12 cellular contexts compared by ENCODE assay signal in the genomic region with DNA sequence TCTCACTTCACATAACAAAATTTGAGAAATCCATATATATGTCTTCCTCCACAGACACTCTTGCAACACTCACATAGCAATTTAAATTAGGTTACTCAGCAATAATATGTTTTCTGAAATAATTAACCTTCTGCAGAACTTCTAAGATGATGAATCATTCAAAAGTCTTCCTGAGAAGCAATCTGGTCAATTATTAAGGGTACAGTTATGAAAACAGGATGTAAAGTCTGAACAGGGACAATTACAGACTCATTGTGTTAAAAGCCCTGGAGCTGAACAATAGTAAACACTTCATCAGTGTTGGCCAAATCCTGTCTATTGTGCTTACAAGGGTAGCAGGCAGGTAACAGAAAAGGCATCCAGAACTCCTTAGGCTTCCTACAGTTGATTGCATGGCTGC.
DNase-seq lines count a peak whose midpoint lies in the region; ATAC-seq, FAIRE-seq and TF ChIP-seq lines count a peak whose summit lies in the region.
"Had no signal": no experiment of that assay in that cellular context is flagged by ENCODE, and none has a peak within 500 bp of the region (broad histone marks: within the 10 kb centered on the region; RNA-seq: fewer than 3 reads in every experiment).

No MANE protein-coding gene starts in this region.

- H3K36me3 ChIP-seq in adrenal gland (replicated peaks in 1 of 2): no peaks in the 10 kb centered on the region

- DNase-seq in DMS53 (lab: John Stamatoyannopoulos, UW) (peak; percentile 94), HS-5 (ENCODE audit: low read depth) (peak; percentile 34), fibroblast of gingiva (ENCODE audit: low read depth) (peak; percentile 48), adrenal gland (no peak), globus pallidus (ENCODE audit: low spot score) (no peak), GM19239 (ENCODE audit: insufficient read length, low spot score) (no peak)
- DNase-seq in activated naive CD4-positive, alpha-beta T cell treated with anti-CD3 and anti-CD28 coated beads for 36 hours: no peak
- DNase-seq: activated gamma-delta T cell treated with Interleukin-2 at 50 U/mL for 16 hours, GOT3 had no signal

- H3K4me1 ChIP-seq in adrenal gland (replicated peaks in 1 of 2): peaks cover 3% of the 10 kb centered on the region in 2 donors

- no peak overlapping the region for H3K4me3 ChIP-seq in adrenal gland

- no peak overlapping the region for H3K4me3 Mint-ChIP-seq in activated naive CD4-positive, alpha-beta T cell treated with anti-CD3 and anti-CD28 coated beads for 36 hours
- H3K4me3 Mint-ChIP-seq: neural crest cell; T-helper 1 cell treated with Interleukin-12 subunit alpha and Interleukin-12 subunit beta and Interleukin-4 antibody, amounts not matched to agents 30 μg/mL and 1 μg/mL, for 36 hours had no signal

- no peak overlapping the region for H3K27ac ChIP-seq in adrenal gland

- no peak overlapping the region for H3K27ac Mint-ChIP-seq in activated naive CD4-positive, alpha-beta T cell treated with anti-CD3 and anti-CD28 coated beads for 36 hours
- H3K27ac Mint-ChIP-seq: T-helper 1 cell treated with Interleukin-12 subunit alpha and Interleukin-12 subunit beta and Interleukin-4 antibody, amounts not matched to agents 30 μg/mL and 1 μg/mL, for 36 hours had no signal

- H3K36me3 Mint-ChIP-seq in activated naive CD4-positive, alpha-beta T cell treated with anti-CD3 and anti-CD28 coated beads for 36 hours (ENCODE audit: low read depth): no peaks in the 10 kb centered on the region

- peaks cover 16% of the 10 kb centered on the region for H3K27me3 Mint-ChIP-seq in activated naive CD4-positive, alpha-beta T cell treated with anti-CD3 and anti-CD28 coated beads for 36 hours (ENCODE audit: low read depth)

- no peaks in the 10 kb centered on the region for H3K4me1 Mint-ChIP-seq in activated naive CD4-positive, alpha-beta T cell treated with anti-CD3 and anti-CD28 coated beads for 36 hours (ENCODE audit: low read depth)

- H3K9me3 ChIP-seq in adrenal gland (replicated peaks in 1 of 3): no peaks in the 10 kb centered on the region

- no peak for FAIRE-seq in GM19239 (lab: Jason Lieb, UNC)

- no peak for TF ChIP-seq POLR2A in adrenal gland (IDR thresholded peaks at IDR 0.05)

- no peak for TF ChIP-seq CTCF in adrenal gland (IDR thresholded peaks at IDR 0.05)

- intact Hi-C loops in adrenal gland (cut with DNase I): no loop called here
- intact Hi-C loops in activated naive CD4-positive, alpha-beta T cell treated with anti-CD3 and anti-CD28 coated beads for 36 hours (cut with micrococcal nuclease): no loop called here

- no peaks in the 10 kb centered on the region for H3K9me3 Mint-ChIP-seq in activated naive CD4-positive, alpha-beta T cell treated with anti-CD3 and anti-CD28 coated beads for 36 hours
- H3K9me3 Mint-ChIP-seq: neural crest cell; T-helper 1 cell treated with Interleukin-12 subunit alpha and Interleukin-12 subunit beta and Interleukin-4 antibody, amounts not matched to agents 30 μg/mL and 1 μg/mL, for 36 hours had no signal

- CTCF ChIA-PET in activated naive CD4-positive, alpha-beta T cell treated with anti-CD3 and anti-CD28 coated beads for 36 hours (lab: Charles Lee): no interaction called here

- H3K27me3 ChIP-seq in adrenal gland: no peaks in the 10 kb centered on the region

- peak; percentile 62 for ATAC-seq in GM21515 (IDR thresholded peaks at IDR 0.05; ENCODE audit: unreplicated experiment)

Comparison
In these comparisons a context has a peak if more than half of its experiments do, and no peak if none do; other contexts are left out.
1. DNase-seq: peak in DMS53 (single experiment), HS-5 (single experiment) and fibroblast of gingiva (single experiment); none in adrenal gland (0 of 7), activated naive CD4-positive, alpha-beta T cell treated with anti-CD3 and anti-CD28 coated beads for 36 hours (single experiment), globus pallidus (single experiment) and GM19239 (single experiment).